ENCODE assay signal across 20 cellular contexts in the genomic region with DNA sequence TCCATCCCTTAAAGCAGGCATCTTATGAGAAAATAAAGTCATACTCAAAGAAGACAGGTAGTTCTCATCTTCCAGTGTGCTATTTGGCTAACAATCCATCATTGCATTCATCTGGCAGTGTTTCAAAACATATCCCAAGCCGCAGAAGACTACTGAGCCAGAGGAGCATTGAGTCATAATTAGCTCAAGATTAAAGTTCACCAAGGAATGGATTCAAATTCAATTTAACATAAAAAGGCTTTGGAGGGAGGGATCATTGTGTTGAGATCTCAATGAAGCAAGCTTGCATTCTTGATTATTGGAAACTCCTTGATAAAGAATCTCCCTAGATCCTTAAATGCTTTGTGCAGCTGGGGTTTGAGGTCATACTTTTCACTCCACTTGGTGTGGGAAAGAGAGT.
DNase-seq lines count a peak whose midpoint lies in the region; ATAC-seq, FAIRE-seq and TF ChIP-seq lines count a peak whose summit lies in the region.
"Had no signal": no experiment of that assay in that cellular context is flagged by ENCODE, and none has a peak within 500 bp of the region (broad histone marks: within the 10 kb centered on the region; RNA-seq: fewer than 3 reads in every experiment).

No MANE protein-coding gene starts in this region.

- no peak overlapping the region for H3K27ac ChIP-seq in breast epithelium
- H3K27ac ChIP-seq: upper lobe of left lung had no signal

- H3K4me3 Mint-ChIP-seq in MCF 10A (ENCODE audit: unreplicated experiment) (no peak overlapping the region), HFFc6 (no peak overlapping the region)
- no peak overlapping the region for H3K4me3 Mint-ChIP-seq in activated CD4-positive, alpha-beta T cell treated with anti-CD3 and anti-CD28 coated beads, Interleukin-2, amount 10 ng/mL, durations not matched to agents 7 days and 5 days
- H3K4me3 Mint-ChIP-seq: activated naive CD4-positive, alpha-beta T cell treated with anti-CD3 and anti-CD28 coated beads, Interleukin-2, amount 10 ng/mL, durations not matched to agents 7 days and 5 days; mesothelial cell of epicardium; stimulated activated memory B cell treated with anti-CD40 and anti-IgM and Interleukin-4, amounts not matched to agents 10 μg/mL and 1 μg/mL and 100 μg/mL, for 72 hours; T-cell had no signal

- BruUV-seq in MCF 10A (replicated peaks; lab: Mats Ljungman, UMichigan): no TSS peak

- H3K4me3 ChIP-seq in breast epithelium: no peak overlapping the region
- H3K4me3 ChIP-seq: upper lobe of left lung had no signal

- CTCF ChIA-PET in MCF 10A (lab: Yijun Ruan, JAX): interaction anchor here (1.2 kb wide), 1 partner anchor 9 kb away, joined by 3 read pairs; no protein-coding TSS in a partner anchor
- CTCF ChIA-PET in activated CD4-positive, alpha-beta T cell treated with anti-CD3 and anti-CD28 coated beads, Interleukin-2, amount 10 ng/mL, durations not matched to agents 7 days and 5 days (lab: Charles Lee): no interaction called here

- no peaks in the 10 kb centered on the region for H3K4me1 ChIP-seq in breast epithelium
- H3K4me1 ChIP-seq: upper lobe of left lung had no signal

- no peak for FAIRE-seq in GM19239 (lab: Jason Lieb, UNC)
- no peak for FAIRE-seq in GM12891 (lab: Jason Lieb, UNC)
- FAIRE-seq: GM18507 had no signal

- TF ChIP-seq CTCF in MCF 10A (IDR thresholded peaks at IDR 0.05; ENCODE audit: unreplicated experiment): no peak
- TF ChIP-seq CTCF in breast epithelium (IDR thresholded peaks at IDR 0.05): no peak
- no peak for TF ChIP-seq CTCF in HFFc6 (IDR thresholded peaks at IDR 0.05)

- H3K4me1 Mint-ChIP-seq in MCF 10A (ENCODE audit: insufficient read depth, unreplicated experiment) (no peaks in the 10 kb centered on the region), HFFc6 (ENCODE audit: low read depth) (peaks cover 22% of the 10 kb centered on the region)
- H3K4me1 Mint-ChIP-seq in activated CD4-positive, alpha-beta T cell treated with anti-CD3 and anti-CD28 coated beads, Interleukin-2, amount 10 ng/mL, durations not matched to agents 7 days and 5 days: no peaks in the 10 kb centered on the region
- H3K4me1 Mint-ChIP-seq: activated naive CD4-positive, alpha-beta T cell treated with anti-CD3 and anti-CD28 coated beads, Interleukin-2, amount 10 ng/mL, durations not matched to agents 7 days and 5 days; stimulated activated memory B cell treated with anti-CD40 and anti-IgM and Interleukin-4, amounts not matched to agents 10 μg/mL and 1 μg/mL and 100 μg/mL, for 72 hours; T-cell had no signal

- no peaks in the 10 kb centered on the region for H3K9me3 Mint-ChIP-seq in MCF 10A (ENCODE audit: unreplicated experiment)
- no peaks in the 10 kb centered on the region for H3K9me3 Mint-ChIP-seq in activated CD4-positive, alpha-beta T cell treated with anti-CD3 and anti-CD28 coated beads, Interleukin-2, amount 10 ng/mL, durations not matched to agents 7 days and 5 days
- H3K9me3 Mint-ChIP-seq in HFFc6: no peaks in the 10 kb centered on the region
- H3K9me3 Mint-ChIP-seq: activated naive CD4-positive, alpha-beta T cell treated with anti-CD3 and anti-CD28 coated beads, Interleukin-2, amount 10 ng/mL, durations not matched to agents 7 days and 5 days; mesothelial cell of epicardium; T-cell had no signal

- no peaks in the 10 kb centered on the region for H3K27me3 Mint-ChIP-seq in MCF 10A (ENCODE audit: insufficient read depth, unreplicated experiment)
- H3K27me3 Mint-ChIP-seq in activated CD4-positive, alpha-beta T cell treated with anti-CD3 and anti-CD28 coated beads, Interleukin-2, amount 10 ng/mL, durations not matched to agents 7 days and 5 days: no peaks in the 10 kb centered on the region
- no peaks in the 10 kb centered on the region for H3K27me3 Mint-ChIP-seq in HFFc6 (ENCODE audit: insufficient read depth)
- H3K27me3 Mint-ChIP-seq: activated naive CD4-positive, alpha-beta T cell treated with anti-CD3 and anti-CD28 coated beads, Interleukin-2, amount 10 ng/mL, durations not matched to agents 7 days and 5 days; stimulated activated memory B cell treated with anti-CD40 and anti-IgM and Interleukin-4, amounts not matched to agents 10 μg/mL and 1 μg/mL and 100 μg/mL, for 72 hours had no signal

- no peaks in the 10 kb centered on the region for H3K9me3 ChIP-seq in breast epithelium
- H3K9me3 ChIP-seq: upper lobe of left lung had no signal

- H3K27me3 ChIP-seq in breast epithelium: no peaks in the 10 kb centered on the region
- H3K27me3 ChIP-seq: upper lobe of left lung had no signal

- intact Hi-C loops in MCF 10A (cut with micrococcal nuclease) (no loop called here), breast epithelium (cut with DNase I; ENCODE audit: low total_unique reads) (no loop called here)

- ATAC-seq in SK-N-SH treated with all-trans-retinoic acid at 6 μM for 48 hours: peak; percentile 83
- ATAC-seq: stimulated activated memory B cell treated with anti-CD40 and anti-IgM and Interleukin-4, amounts not matched to agents 10 μg/mL and 1 μg/mL and 100 μg/mL, for 72 hours; T-cell had no signal

- H3K36me3 Mint-ChIP-seq in MCF 10A (ENCODE audit: insufficient read depth, unreplicated experiment): no peaks in the 10 kb centered on the region
- H3K36me3 Mint-ChIP-seq in activated CD4-positive, alpha-beta T cell treated with anti-CD3 and anti-CD28 coated beads, Interleukin-2, amount 10 ng/mL, durations not matched to agents 7 days and 5 days (ENCODE audit: low read depth): no peaks in the 10 kb centered on the region
- no peaks in the 10 kb centered on the region for H3K36me3 Mint-ChIP-seq in HFFc6 (ENCODE audit: low read depth)
- H3K36me3 Mint-ChIP-seq: activated naive CD4-positive, alpha-beta T cell treated with anti-CD3 and anti-CD28 coated beads, Interleukin-2, amount 10 ng/mL, durations not matched to agents 7 days and 5 days; mesothelial cell of epicardium; stimulated activated memory B cell treated with anti-CD40 and anti-IgM and Interleukin-4, amounts not matched to agents 10 μg/mL and 1 μg/mL and 100 μg/mL, for 72 hours; T-cell had no signal

- H3K27ac Mint-ChIP-seq in MCF 10A (ENCODE audit: low read depth, unreplicated experiment) (no peak overlapping the region), HFFc6 (no peak overlapping the region)
- no peak overlapping the region for H3K27ac Mint-ChIP-seq in activated CD4-positive, alpha-beta T cell treated with anti-CD3 and anti-CD28 coated beads, Interleukin-2, amount 10 ng/mL, durations not matched to agents 7 days and 5 days
- H3K27ac Mint-ChIP-seq: activated naive CD4-positive, alpha-beta T cell treated with anti-CD3 and anti-CD28 coated beads, Interleukin-2, amount 10 ng/mL, durations not matched to agents 7 days and 5 days; mesothelial cell of epicardium; stimulated activated memory B cell treated with anti-CD40 and anti-IgM and Interleukin-4, amounts not matched to agents 10 μg/mL and 1 μg/mL and 100 μg/mL, for 72 hours; T-cell had no signal

- no peaks in the 10 kb centered on the region for H3K36me3 ChIP-seq in breast epithelium
- H3K36me3 ChIP-seq: upper lobe of left lung had no signal

- DNase-seq in MCF 10A (ENCODE audit: unreplicated experiment) (peak; percentile 58), breast epithelium (ENCODE audit: low spot score in 2 of 2) (no peak), fibroblast of peridontal ligament (ENCODE audit: extremely low read depth) (peak; percentile 82), HFFc6 (no peak), GM19239 (ENCODE audit: insufficient read length, low spot score) (no peak), GM12891 (ENCODE audit: insufficient read length, low spot score) (no peak)
- DNase-seq in activated CD4-positive, alpha-beta T cell treated with anti-CD3 and anti-CD28 coated beads, Interleukin-2, amount 10 ng/mL, durations not matched to agents 7 days and 5 days: no peak
- DNase-seq: 8988T; activated CD4-positive, CD25-positive, alpha-beta regulatory T cell; activated naive CD4-positive, alpha-beta T cell treated with anti-CD3 and anti-CD28 coated beads, Interleukin-2, amount 10 ng/mL, durations not matched to agents 7 days and 5 days; dermis blood vessel endothelial cell; islet precursor cell; NCI-H510A treated with DMSO at 0.1 percent for 48 hours; occipital lobe; T-cell; upper lobe of left lung had no signal

- POLR2A ChIA-PET in MCF 10A (lab: Yijun Ruan, JAX): no interaction called here
- POLR2A ChIA-PET in activated CD4-positive, alpha-beta T cell treated with anti-CD3 and anti-CD28 coated beads, Interleukin-2, amount 10 ng/mL, durations not matched to agents 7 days and 5 days (lab: Charles Lee): no interaction called here

- TF ChIP-seq POLR2A in breast epithelium (IDR thresholded peaks at IDR 0.05) (no peak), GM12891 (IDR thresholded peaks at IDR 0.05; ENCODE audit: low read depth, low read length) (no peak)

TF ChIP-seq in SK-N-SH treated with all-trans-retinoic acid at 6 μM for 48 hours, 23 proteins besides CTCF, POLR2A, EP300 and RAD21 (continues in another document):
- TF ChIP-seq, protein P1, sequence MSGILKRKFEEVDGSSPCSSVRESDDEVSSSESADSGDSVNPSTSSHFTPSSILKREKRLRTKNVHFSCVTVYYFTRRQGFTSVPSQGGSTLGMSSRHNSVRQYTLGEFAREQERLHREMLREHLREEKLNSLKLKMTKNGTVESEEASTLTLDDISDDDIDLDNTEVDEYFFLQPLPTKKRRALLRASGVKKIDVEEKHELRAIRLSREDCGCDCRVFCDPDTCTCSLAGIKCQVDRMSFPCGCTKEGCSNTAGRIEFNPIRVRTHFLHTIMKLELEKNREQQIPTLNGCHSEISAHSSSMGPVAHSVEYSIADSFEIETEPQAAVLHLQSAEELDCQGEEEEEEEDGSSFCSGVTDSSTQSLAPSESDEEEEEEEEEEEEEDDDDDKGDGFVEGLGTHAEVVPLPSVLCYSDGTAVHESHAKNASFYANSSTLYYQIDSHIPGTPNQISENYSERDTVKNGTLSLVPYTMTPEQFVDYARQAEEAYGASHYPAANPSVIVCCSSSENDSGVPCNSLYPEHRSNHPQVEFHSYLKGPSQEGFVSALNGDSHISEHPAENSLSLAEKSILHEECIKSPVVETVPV (CRISPR knock-in tag; IDR thresholded peaks at IDR 0.05): no peak
- TF ChIP-seq TOX (CRISPR knock-in tag; IDR thresholded peaks at IDR 0.05; ENCODE audit: borderline replicate concordance): peak; percentile 75; the same call in 1 of the 2 replicates

TF ChIP-seq in GM12891, 5 proteins besides CTCF, POLR2A, EP300 and RAD21:
- TF ChIP-seq TAF1 (IDR thresholded peaks at IDR 0.05; ENCODE audit: low read depth, low read length) (no peak), POU2F2 (IDR thresholded peaks at IDR 0.05; ENCODE audit: low read depth, low read length) (no peak), PAX5 (IDR thresholded peaks at IDR 0.05; ENCODE audit: insufficient read depth, low read length, severe bottlenecking) (no peak), SPI1 (IDR thresholded peaks at IDR 0.05; ENCODE audit: low read depth, low read length) (no peak), POLR2AphosphoS5 (IDR thresholded peaks at IDR 0.05; ENCODE audit: low read depth, low read length) (no peak)

Comparison
In these comparisons a context has a peak if more than half of its experiments do, and no peak if none do; other contexts are left out.
1. DNase-seq: peak in MCF 10A (single experiment) and fibroblast of peridontal ligament (single experiment); none in breast epithelium (0 of 2), activated CD4-positive, alpha-beta T cell treated with anti-CD3 and anti-CD28 coated beads, Interleukin-2, amount 10 ng/mL, durations not matched to agents 7 days and 5 days (single experiment), HFFc6 (single experiment), GM19239 (single experiment) and GM12891 (single experiment).